ENCODE assay signal across 11 cellular contexts in the genomic region with DNA sequence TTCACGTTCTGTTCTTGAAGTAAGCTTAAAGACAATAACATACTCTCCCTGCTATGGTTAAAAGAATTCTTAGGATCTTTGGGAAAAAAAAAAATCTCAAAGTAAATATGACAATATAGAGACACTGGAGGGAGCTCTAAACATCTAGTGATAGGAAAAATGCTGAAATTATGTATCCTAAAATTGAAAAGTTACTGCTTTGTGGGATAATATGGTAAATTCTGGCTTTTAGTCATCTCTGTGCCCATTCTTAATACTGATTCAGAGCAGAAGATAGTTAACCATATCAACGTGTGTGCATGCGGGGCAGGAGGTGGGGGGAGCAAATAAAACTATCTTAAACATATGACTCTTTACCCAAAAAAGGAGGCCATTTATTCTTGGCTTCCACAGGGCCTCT.
DNase-seq lines count a peak whose midpoint lies in the region; ATAC-seq and TF ChIP-seq lines count a peak whose summit lies in the region.
"Had no signal": no experiment of that assay in that cellular context is flagged by ENCODE, and none has a peak within 500 bp of the region (broad histone marks: within the 10 kb centered on the region; RNA-seq: fewer than 3 reads in every experiment).

No MANE protein-coding gene starts in this region.

- in situ Hi-C loops in G401 (cut with HindIII; ENCODE audit: low sequenced_read_pairs) (no loop called here), brain microvascular endothelial cell (cut with HindIII; ENCODE audit: low pct_ligation_motif_present, low sequenced_read_pairs) (no loop called here)

- H3K27me3 ChIP-seq in tibial artery = no peaks in the 10 kb centered on the region
- H3K27me3 ChIP-seq in brain microvascular endothelial cell (replicated peaks) = no peaks in the 10 kb centered on the region

- ATAC-seq in sciatic nerve = no peak

- peaks cover 0 to 83% (median 56%) of the 10 kb centered on the region in 4 donors for H3K4me1 ChIP-seq in tibial artery

- no peak for DNase-seq in activated naive CD8-positive, alpha-beta T cell treated with anti-CD3 and anti-CD28 coated beads for 36 hours
- DNase-seq in RWPE1 (ENCODE audit: low spot score) (peak; percentile 5), fibroblast of villous mesenchyme (ENCODE audit: low read depth) (no peak), tibial artery (no peak), sciatic nerve (ENCODE audit: low spot score) (no peak), G401 (ENCODE audit: low spot score) (no peak), brain microvascular endothelial cell (no peak)
- DNase-seq: NCI-H1694, retina had no signal

- CTCF ChIA-PET in RWPE1 (lab: Yijun Ruan, JAX) = interaction anchor here (1.2 kb wide), 1 partner anchor 70 kb away, joined by 4 read pairs; no protein-coding TSS in a partner anchor

- H3K27ac Mint-ChIP-seq in activated naive CD8-positive, alpha-beta T cell = peak overlapping the region; percentile 1
- no peak overlapping the region for H3K27ac Mint-ChIP-seq in activated naive CD8-positive, alpha-beta T cell treated with anti-CD3 and anti-CD28 coated beads for 36 hours

- H3K4me3 Mint-ChIP-seq in activated naive CD8-positive, alpha-beta T cell = no peak overlapping the region
- no peak overlapping the region for H3K4me3 Mint-ChIP-seq in activated naive CD8-positive, alpha-beta T cell treated with anti-CD3 and anti-CD28 coated beads for 36 hours

- TF ChIP-seq CTCF in RWPE1 (conservative IDR thresholded peaks at IDR 0.05; ENCODE audit: low read depth) = 0 out of 2 replicates have a peak, but pooled peaks have one; percentile 10
- TF ChIP-seq CTCF in fibroblast of villous mesenchyme (IDR thresholded peaks at IDR 0.05; ENCODE audit: insufficient read depth, low read depth, low read length) = peak; percentile 32
- TF ChIP-seq CTCF in tibial artery (IDR thresholded peaks at IDR 0.05) = no peak
- TF ChIP-seq CTCF in brain microvascular endothelial cell (IDR thresholded peaks at IDR 0.05; ENCODE audit: low read depth, low read length, missing control alignments) = no peak

- POLR2A ChIA-PET in RWPE1 (lab: Yijun Ruan, JAX; ENCODE audit: low non-redundant PET) = no interaction called here

- intact Hi-C loops in tibial artery (cut with DNase I; ENCODE audit: low total_unique reads) (no loop called here), sciatic nerve (cut with DNase I) (no loop called here)

- peaks cover 16% of the 10 kb centered on the region for H3K4me1 Mint-ChIP-seq in activated naive CD8-positive, alpha-beta T cell (ENCODE audit: low read depth)
- H3K4me1 Mint-ChIP-seq in activated naive CD8-positive, alpha-beta T cell treated with anti-CD3 and anti-CD28 coated beads for 36 hours = peaks cover 7% of the 10 kb centered on the region

- H3K27ac ChIP-seq in RWPE1 (no peak overlapping the region), tibial artery (peak overlapping the region; percentile 53 to 71), brain microvascular endothelial cell (no peak overlapping the region)

- no peak overlapping the region for H3K4me3 ChIP-seq in fibroblast of villous mesenchyme (ENCODE audit: low read depth, low read length)
- no peak overlapping the region for H3K4me3 ChIP-seq in tibial artery
- no peak overlapping the region for H3K4me3 ChIP-seq in brain microvascular endothelial cell (ENCODE audit: low read depth, low read length)
- H3K4me3 ChIP-seq: lung had no signal

- H3K36me3 Mint-ChIP-seq in activated naive CD8-positive, alpha-beta T cell = peaks cover 27% of the 10 kb centered on the region
- peaks cover 9% of the 10 kb centered on the region for H3K36me3 Mint-ChIP-seq in activated naive CD8-positive, alpha-beta T cell treated with anti-CD3 and anti-CD28 coated beads for 36 hours

- no peaks in the 10 kb centered on the region for H3K27me3 Mint-ChIP-seq in activated naive CD8-positive, alpha-beta T cell
- no peaks in the 10 kb centered on the region for H3K27me3 Mint-ChIP-seq in activated naive CD8-positive, alpha-beta T cell treated with anti-CD3 and anti-CD28 coated beads for 36 hours

- H3K9me3 ChIP-seq in tibial artery = no peaks in the 10 kb centered on the region

- H3K36me3 ChIP-seq in tibial artery (no peaks in the 10 kb centered on the region), brain microvascular endothelial cell (replicated peaks) (peaks cover 2% of the 10 kb centered on the region)

- no peaks in the 10 kb centered on the region for H3K9me3 Mint-ChIP-seq in activated naive CD8-positive, alpha-beta T cell (ENCODE audit: low read depth)
- peaks cover 3% of the 10 kb centered on the region for H3K9me3 Mint-ChIP-seq in activated naive CD8-positive, alpha-beta T cell treated with anti-CD3 and anti-CD28 coated beads for 36 hours

Comparison
In these comparisons a context has a peak if more than half of its experiments do, and no peak if none do; other contexts are left out.
1. H3K27ac ChIP-seq: peak in tibial artery (2 of 2); none in RWPE1 (single experiment) and brain microvascular endothelial cell (single experiment).
2. CTCF ChIP-seq: peak in RWPE1 (single experiment) and fibroblast of villous mesenchyme (single experiment); none in tibial artery (0 of 2) and brain microvascular endothelial cell (single experiment).